Comparison of ENCODE assay signal across 13 cellular contexts in the genomic region with DNA sequence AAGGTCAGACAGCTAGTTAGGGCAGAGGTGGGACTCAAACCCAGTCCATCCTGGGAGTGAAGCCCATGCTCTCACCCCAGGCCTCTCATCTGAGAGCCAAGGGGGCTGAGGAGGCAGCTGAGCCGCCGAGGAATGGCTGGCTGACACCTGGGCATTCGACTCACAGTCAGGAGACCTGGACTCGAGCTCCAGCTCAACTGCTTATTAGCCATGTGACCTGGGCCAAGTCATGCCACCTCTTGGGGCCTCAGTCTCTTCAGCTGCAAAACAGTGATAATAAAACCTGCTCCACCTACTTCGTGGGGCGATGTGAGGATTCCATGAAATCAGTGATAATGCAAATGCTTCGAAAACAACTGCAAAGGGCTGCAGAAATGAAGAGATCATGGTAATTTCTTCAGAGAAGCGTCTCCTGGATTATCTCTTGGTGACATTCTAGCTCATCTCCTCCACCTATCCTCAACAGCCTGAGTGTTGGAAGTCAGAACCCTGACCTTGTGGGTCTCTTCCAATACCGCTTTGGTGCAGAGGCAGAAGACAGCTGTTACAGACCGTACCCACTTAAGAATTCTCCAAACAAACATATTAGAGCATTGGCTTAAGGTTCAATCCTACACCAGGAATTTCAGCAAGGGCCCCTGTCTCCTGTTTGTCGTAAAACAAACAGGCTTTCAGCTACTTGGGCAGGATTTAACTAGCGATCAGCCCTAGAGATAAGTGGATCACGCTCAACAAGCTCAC.
A peak's percentile ranks its signal among the peaks of the same experiment; 100 is the strongest.
DNase-seq lines count a peak whose midpoint lies in the region; ATAC-seq and TF ChIP-seq lines count a peak whose summit lies in the region.
"Had no signal": no experiment of that assay in that cellular context is flagged by ENCODE, and none has a peak within 500 bp of the region (broad histone marks: within the 10 kb centered on the region; RNA-seq: fewer than 3 reads in every experiment).

No MANE protein-coding gene starts in this region.

- no peaks in the 10 kb centered on the region for H3K36me3 Mint-ChIP-seq in stimulated activated naive CD8-positive, alpha-beta T cell treated with anti-CD3 and anti-CD28 coated beads, Interleukin-15, Interleukin-2, amounts not matched to agents 100 ng/mL and 50 ng/mL, for 24 hours (ENCODE audit: low read depth)
- no peaks in the 10 kb centered on the region for H3K36me3 Mint-ChIP-seq in Calu3 (ENCODE audit: insufficient read depth, unreplicated experiment)
- H3K36me3 Mint-ChIP-seq: stimulated activated naive B cell treated with anti-CD40 and anti-IgM and Interleukin-4, amounts not matched to agents 10 μg/mL and 1 μg/mL and 100 μg/mL, for 72 hours had no signal

- POLR2A ChIA-PET in Panc1 (lab: Charles Lee) = no interaction called here

- BruUV-seq in Panc1 (replicated peaks; lab: Mats Ljungman, UMichigan) (no TSS peak), Calu3 (replicated peaks; lab: Mats Ljungman, UMichigan) (no TSS peak)

- CTCF ChIA-PET in Panc1 (lab: Charles Lee) = no interaction called here
- CTCF ChIA-PET in Calu3 (lab: Charles Lee) = interaction anchor here (0.6 kb wide), 1 partner anchor 89 kb away, joined by 3 read pairs; no protein-coding TSS in a partner anchor

- H3K27ac Mint-ChIP-seq in stimulated activated naive CD8-positive, alpha-beta T cell treated with anti-CD3 and anti-CD28 coated beads, Interleukin-15, Interleukin-2, amounts not matched to agents 100 ng/mL and 50 ng/mL, for 24 hours = peak overlapping the region; percentile 18
- H3K27ac Mint-ChIP-seq in Calu3 (ENCODE audit: unreplicated experiment) = no peak overlapping the region
- H3K27ac Mint-ChIP-seq: CD4-positive, alpha-beta T cell; stimulated activated naive B cell treated with anti-CD40 and anti-IgM and Interleukin-4, amounts not matched to agents 10 μg/mL and 1 μg/mL and 100 μg/mL, for 72 hours had no signal

- no peaks in the 10 kb centered on the region for H3K27me3 Mint-ChIP-seq in stimulated activated naive CD8-positive, alpha-beta T cell treated with anti-CD3 and anti-CD28 coated beads, Interleukin-15, Interleukin-2, amounts not matched to agents 100 ng/mL and 50 ng/mL, for 24 hours
- H3K27me3 Mint-ChIP-seq in Calu3 (ENCODE audit: unreplicated experiment) = no peaks in the 10 kb centered on the region
- H3K27me3 Mint-ChIP-seq: CD4-positive, alpha-beta T cell had no signal

- DNase-seq in stimulated activated naive CD8-positive, alpha-beta T cell treated with anti-CD3 and anti-CD28 coated beads, Interleukin-15, Interleukin-2, amounts not matched to agents 100 U/mL and 50 U/mL, for 24 hours = no peak
- DNase-seq in Panc1 (ENCODE audit: low read depth, low spot score) (no peak), left lung (no peak), Calu3 (no peak), UCSD-AML1 (lab: John Stamatoyannopoulos, UW; ENCODE audit: unreplicated experiment) (no peak), cerebellum (ENCODE audit: low spot score) (no peak), dermis blood vessel endothelial cell (no peak)
- DNase-seq: CD4-positive, alpha-beta T cell; NCI-H1694 treated with DMSO at 0.1 percent for 48 hours; pancreas; stimulated activated naive B cell treated with anti-CD40 and anti-IgM and Interleukin-4, amounts not matched to agents 10 μg/mL and 1 μg/mL and 100 μg/mL, for 72 hours; T1000 had no signal

- in situ Hi-C loops in Panc1 (cut with HindIII; ENCODE audit: low pct_unique_long_range_greater_than_20kb, low sequenced_read_pairs) = no loop called here

- H3K27ac ChIP-seq in Panc1 (ENCODE audit: low read length) (peak overlapping the region; percentile 89), left lung (no peak overlapping the region)
- H3K27ac ChIP-seq: pancreas had no signal

- no peaks in the 10 kb centered on the region for H3K36me3 ChIP-seq in Panc1 (ENCODE audit: control insufficient read depth, insufficient read depth, low read length)
- no peaks in the 10 kb centered on the region for H3K36me3 ChIP-seq in left lung
- H3K36me3 ChIP-seq: pancreas had no signal

- intact Hi-C loops in Panc1 (cut with micrococcal nuclease; ENCODE audit: unreplicated experiment) = no loop called here
- intact Hi-C loops in left lung (cut with DNase I) = no loop called here
- intact Hi-C loops in Calu3 (cut with micrococcal nuclease; ENCODE audit: unreplicated experiment) = no loop called here

- no peak overlapping the region for H3K4me3 Mint-ChIP-seq in stimulated activated naive CD8-positive, alpha-beta T cell treated with anti-CD3 and anti-CD28 coated beads, Interleukin-15, Interleukin-2, amounts not matched to agents 100 ng/mL and 50 ng/mL, for 24 hours
- no peak overlapping the region for H3K4me3 Mint-ChIP-seq in Calu3 (ENCODE audit: low read depth, unreplicated experiment)
- H3K4me3 Mint-ChIP-seq: CD4-positive, alpha-beta T cell; stimulated activated naive B cell treated with anti-CD40 and anti-IgM and Interleukin-4, amounts not matched to agents 10 μg/mL and 1 μg/mL and 100 μg/mL, for 72 hours had no signal

- no peak for ATAC-seq in stimulated activated naive CD8-positive, alpha-beta T cell treated with anti-CD3 and anti-CD28 coated beads, Interleukin-15, Interleukin-2, amounts not matched to agents 100 U/mL and 50 U/mL, for 24 hours
- peak; percentile 74 for ATAC-seq in Panc1
- ATAC-seq in left lung = peak; percentile 44

- no peaks in the 10 kb centered on the region for H3K27me3 ChIP-seq in Panc1 (ENCODE audit: control insufficient read depth, insufficient read depth, low read length)
- H3K27me3 ChIP-seq in left lung = no peaks in the 10 kb centered on the region
- H3K27me3 ChIP-seq: pancreas had no signal

- peaks cover 20% of the 10 kb centered on the region for H3K4me1 Mint-ChIP-seq in stimulated activated naive CD8-positive, alpha-beta T cell treated with anti-CD3 and anti-CD28 coated beads, Interleukin-15, Interleukin-2, amounts not matched to agents 100 ng/mL and 50 ng/mL, for 24 hours (ENCODE audit: low read depth)
- H3K4me1 Mint-ChIP-seq in Calu3 (ENCODE audit: low read depth, unreplicated experiment) = peaks cover 12% of the 10 kb centered on the region
- H3K4me1 Mint-ChIP-seq: stimulated activated naive B cell treated with anti-CD40 and anti-IgM and Interleukin-4, amounts not matched to agents 10 μg/mL and 1 μg/mL and 100 μg/mL, for 72 hours had no signal

- H3K9me3 ChIP-seq in Panc1 (ENCODE audit: control insufficient read depth, insufficient read depth, low read depth, low read length) = no peaks in the 10 kb centered on the region
- no peaks in the 10 kb centered on the region for H3K9me3 ChIP-seq in left lung
- H3K9me3 ChIP-seq: pancreas had no signal

- no peaks in the 10 kb centered on the region for H3K9me3 Mint-ChIP-seq in stimulated activated naive CD8-positive, alpha-beta T cell treated with anti-CD3 and anti-CD28 coated beads, Interleukin-15, Interleukin-2, amounts not matched to agents 100 ng/mL and 50 ng/mL, for 24 hours
- no peaks in the 10 kb centered on the region for H3K9me3 Mint-ChIP-seq in Calu3 (ENCODE audit: low read depth, unreplicated experiment)
- H3K9me3 Mint-ChIP-seq: CD4-positive, alpha-beta T cell; stimulated activated naive B cell treated with anti-CD40 and anti-IgM and Interleukin-4, amounts not matched to agents 10 μg/mL and 1 μg/mL and 100 μg/mL, for 72 hours had no signal

- H3K4me1 ChIP-seq in Panc1 (ENCODE audit: control insufficient read depth, insufficient read depth, low read length) = peaks cover 27% of the 10 kb centered on the region
- H3K4me1 ChIP-seq in left lung = peaks cover 0 to 9% of the 10 kb centered on the region in 2 donors

- TF ChIP-seq CTCF in Panc1 (IDR thresholded peaks at IDR 0.05) (no peak), left lung (IDR thresholded peaks at IDR 0.05) (no peak), Calu3 (IDR thresholded peaks at IDR 0.05; ENCODE audit: unreplicated experiment) (no peak)

- H3K4me3 ChIP-seq in Panc1 (ENCODE audit: low read depth in 2 of 2, low read length in 2 of 2) = no peak overlapping the region
- no peak overlapping the region for H3K4me3 ChIP-seq in left lung
- H3K4me3 ChIP-seq: pancreas had no signal
